Comparison of ENCODE assay signal across 19 cellular contexts in the genomic region with DNA sequence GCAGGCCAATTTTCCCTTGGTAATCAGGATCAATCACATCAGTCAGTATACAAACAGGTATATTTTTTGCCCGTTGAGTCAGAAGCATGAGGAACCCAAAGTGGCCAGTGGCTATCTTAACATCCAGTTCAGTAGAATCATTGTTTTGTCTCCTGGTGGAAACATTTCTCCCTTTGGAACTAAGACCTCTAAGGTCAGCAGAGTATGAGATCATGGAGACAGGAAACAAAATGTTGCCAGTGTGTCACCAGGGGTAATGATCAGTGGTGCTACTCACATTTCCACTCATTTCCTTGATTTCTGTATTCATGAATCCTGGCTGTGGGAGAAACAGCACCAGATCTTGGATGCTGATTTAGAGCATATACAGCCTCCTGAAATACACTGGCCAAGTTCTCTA.
"Had no signal": no experiment of that assay in that cellular context is flagged by ENCODE, and none has a peak within 500 bp of the region (broad histone marks: within the 10 kb centered on the region; RNA-seq: fewer than 3 reads in every experiment).

No MANE protein-coding gene starts in this region.

- H3K27ac Mint-ChIP-seq: activated CD4-positive, alpha-beta T cell treated with anti-CD3 and anti-CD28 coated beads for 36 hours; activated CD8-positive, alpha-beta T cell treated with anti-CD3 and anti-CD28 coated beads, Interleukin-2, amount 10 ng/mL, durations not matched to agents 7 days and 5 days; activated naive CD8-positive, alpha-beta T cell; activated T-cell treated with anti-CD3 and anti-CD28 coated beads, Interleukin-2, amount 50 U/mL, for 72 hours; nephron progenitor cell; stimulated activated naive CD8-positive, alpha-beta T cell treated with anti-CD3 and anti-CD28 coated beads, Interleukin-15, amount 100 ng/mL, for 72 hours had no signal

- H3K4me3 ChIP-seq: coronary artery, psoas muscle, sigmoid colon, testis, upper lobe of left lung had no signal

- FAIRE-seq: kidney had no signal

- H3K36me3 Mint-ChIP-seq: activated naive CD8-positive, alpha-beta T cell had no signal

- H3K27me3 Mint-ChIP-seq: activated CD4-positive, alpha-beta T cell treated with anti-CD3 and anti-CD28 coated beads for 36 hours; activated naive CD8-positive, alpha-beta T cell; stimulated activated naive CD8-positive, alpha-beta T cell treated with anti-CD3 and anti-CD28 coated beads, Interleukin-15, amount 100 ng/mL, for 72 hours had no signal

- DNase-seq: activated CD4-positive, alpha-beta T cell treated with anti-CD3 and anti-CD28 coated beads for 36 hours; activated CD8-positive, alpha-beta memory T cell treated with anti-CD3 and anti-CD28 coated beads, Interleukin-2, amount 50 U/mL, for 4 hours; activated CD8-positive, alpha-beta T cell treated with anti-CD3 and anti-CD28 coated beads, Interleukin-2, amount 10 ng/mL, durations not matched to agents 7 days and 5 days; activated gamma-delta T cell treated with Interleukin-2 at 50 U/mL for 16 hours; activated T-cell treated with anti-CD3 and anti-CD28 coated beads, Interleukin-2, amount 50 U/mL, for 72 hours; amniotic stem cell; central memory CD4-positive, alpha-beta T cell; effector CD8-positive, alpha-beta T cell; hippocampal formation; kidney; nephron progenitor cell; psoas muscle; sigmoid colon; stimulated activated CD4-positive, alpha-beta T cell treated with anti-CD3 and anti-CD28 coated beads, Interleukin-1b, Interleukin-23, amount 100 ng/mL, for 48 hours; stimulated activated naive CD8-positive, alpha-beta T cell treated with anti-CD3 and anti-CD28 coated beads, Interleukin-15, amount 100 ng/mL, for 72 hours; testis; upper lobe of left lung had no signal

- H3K9me3 Mint-ChIP-seq: activated T-cell treated with anti-CD3 and anti-CD28 coated beads, Interleukin-2, amount 50 U/mL, for 72 hours had no signal

- H3K4me3 Mint-ChIP-seq: activated CD4-positive, alpha-beta T cell treated with anti-CD3 and anti-CD28 coated beads for 36 hours; activated CD8-positive, alpha-beta T cell treated with anti-CD3 and anti-CD28 coated beads, Interleukin-2, amount 10 ng/mL, durations not matched to agents 7 days and 5 days; activated naive CD8-positive, alpha-beta T cell; activated T-cell treated with anti-CD3 and anti-CD28 coated beads, Interleukin-2, amount 50 U/mL, for 72 hours; nephron progenitor cell; stimulated activated naive CD8-positive, alpha-beta T cell treated with anti-CD3 and anti-CD28 coated beads, Interleukin-15, amount 100 ng/mL, for 72 hours had no signal

- H3K4me1 Mint-ChIP-seq: activated CD4-positive, alpha-beta T cell treated with anti-CD3 and anti-CD28 coated beads for 36 hours; stimulated activated naive CD8-positive, alpha-beta T cell treated with anti-CD3 and anti-CD28 coated beads, Interleukin-15, amount 100 ng/mL, for 72 hours had no signal
